ENCODE assay signal across 8 cellular contexts in the genomic region with DNA sequence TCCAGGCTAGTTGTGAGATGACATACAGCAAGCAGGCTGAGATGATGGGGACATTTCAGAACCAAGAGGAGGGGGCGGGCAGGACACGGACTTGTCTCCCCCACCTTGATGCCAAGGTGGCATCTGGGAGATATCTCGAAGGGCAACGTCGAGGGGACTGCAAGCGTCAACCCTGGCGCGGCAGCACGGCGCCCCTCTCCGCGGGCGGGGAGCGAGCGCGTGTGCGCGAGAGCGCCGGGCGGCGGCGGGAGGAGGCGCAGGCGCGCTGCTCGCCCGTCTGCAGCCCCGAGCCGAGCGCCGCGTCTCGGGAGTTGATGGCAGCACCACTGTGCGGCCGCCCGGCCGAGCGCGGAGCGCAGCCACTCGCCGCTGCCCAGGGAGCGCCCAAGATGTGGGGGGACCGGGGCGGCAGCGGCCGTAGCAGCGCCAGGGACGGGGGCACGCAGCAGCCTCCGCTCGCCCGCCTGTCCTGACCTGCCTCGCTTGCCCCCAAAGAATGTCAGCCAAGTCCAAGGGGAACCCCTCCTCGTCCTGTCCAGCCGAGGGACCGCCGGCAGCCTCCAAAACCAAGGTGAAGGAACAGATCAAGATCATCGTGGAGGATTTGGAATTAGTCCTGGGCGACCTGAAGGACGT. TPM values are rescaled to one million over a fixed set of nuclear protein-coding genes. Genes with fewer than 3 reads are reported as not detected.
DNase-seq lines count a peak whose midpoint lies in the region; ATAC-seq and TF ChIP-seq lines count a peak whose summit lies in the region.

Gene PRR16 (plus strand): TSS at position 310 of the 636 bp plus-strand sequence.

- BruUV-seq in HCT116 (replicated peaks; lab: Mats Ljungman, UMichigan): no TSS peak

- 0 out of 2 replicates have a peak within 1 kb of the TSS, but pooled peaks have one; percentile 8 for H3K9ac ChIP-seq in HCT116 (ENCODE audit: low read length)

- H3K27me3 ChIP-seq in HCT116 (ENCODE audit: insufficient read depth, low read length) (no peaks in the 10 kb centered on the region), MG63 (no peaks in the 10 kb centered on the region)

- no peaks in the 10 kb centered on the region for H3K9me3 ChIP-seq in HCT116 (ENCODE audit: control insufficient read depth in 1 of 2, insufficient read depth in 1 of 2, low read depth in 1 of 2, low read length in 2 of 2)
- no peaks in the 10 kb centered on the region for H3K9me3 ChIP-seq in MG63

- ATAC-seq in HCT116 (peak; percentile 98), omental fat pad (ENCODE audit: low FRiP score) (peak; percentile 50)
- peak; percentile 84 for ATAC-seq in activated naive CD8-positive, alpha-beta T cell treated with anti-CD3 and anti-CD28 coated beads, Interleukin-2, amount 10 ng/mL, durations not matched to agents 7 days and 5 days (ENCODE audit: low read depth)

- H3K27me3 Mint-ChIP-seq in activated naive CD8-positive, alpha-beta T cell treated with anti-CD3 and anti-CD28 coated beads, Interleukin-2, amount 10 ng/mL, durations not matched to agents 7 days and 5 days: peaks cover 52% of the 10 kb centered on the region

- no peak within 1 kb of the TSS for H3K27ac Mint-ChIP-seq in activated naive CD8-positive, alpha-beta T cell treated with anti-CD3 and anti-CD28 coated beads, Interleukin-2, amount 10 ng/mL, durations not matched to agents 7 days and 5 days

- no peak within 1 kb of the TSS for H3K27ac ChIP-seq in HCT116 (ENCODE audit: low read depth, low read length)

- H3K4me2 ChIP-seq in HCT116 (ENCODE audit: low read length): peak within 1 kb of the TSS; percentile 73

- peaks cover 0 to 4% of the 10 kb centered on the region in 2 experiments; a peak in 1 of 4 replicates for H3K4me1 ChIP-seq in HCT116 (ENCODE audit: control insufficient read depth in 1 of 2, insufficient read depth in 2 of 2, low read length in 2 of 2)

- intact Hi-C loops in HCT116 (cut with micrococcal nuclease) (loop anchor here (10.0 kb wide), 1 partner anchor 1481 kb away; no protein-coding TSS in a partner anchor), cardiac septum (cut with DNase I) (loop anchor here (2.0 to 10.0 kb wide), 3 partner anchors 341 to 517 kb away; no protein-coding TSS in a partner anchor)

- H3K4me1 Mint-ChIP-seq in activated naive CD8-positive, alpha-beta T cell treated with anti-CD3 and anti-CD28 coated beads, Interleukin-2, amount 10 ng/mL, durations not matched to agents 7 days and 5 days: peaks cover 2% of the 10 kb centered on the region

- peak; percentile 3 to 12 for DNase-seq in activated CD4-positive, alpha-beta T cell treated with anti-CD3 and anti-CD28 coated beads, Interleukin-2, amount 50 U/mL, for 48 hours
- DNase-seq in activated CD4-positive, alpha-beta T cell treated with anti-CD3 and anti-CD28 coated beads for 4 hours: no peak
- no peak for DNase-seq in HCT116 (ENCODE audit: low read depth, low spot score)
- DNase-seq in MG63: peak; percentile 80
- peak; percentile 50 for DNase-seq in activated naive CD8-positive, alpha-beta T cell treated with anti-CD3 and anti-CD28 coated beads, Interleukin-2, amount 10 ng/mL, durations not matched to agents 7 days and 5 days
- peak; percentile 77 for DNase-seq in cardiac septum (ENCODE audit: low spot score)
- DNase-seq in omental fat pad (ENCODE audit: low spot score): no peak
- no peak for DNase-seq in NCI-H1092 (lab: John Stamatoyannopoulos, UW)

- peak within 1 kb of the TSS; percentile 53 for H3K4me3 Mint-ChIP-seq in activated naive CD8-positive, alpha-beta T cell treated with anti-CD3 and anti-CD28 coated beads, Interleukin-2, amount 10 ng/mL, durations not matched to agents 7 days and 5 days

- H3K36me3 ChIP-seq in HCT116 (ENCODE audit: control insufficient read depth in 1 of 2, insufficient read depth in 2 of 2, low read length in 2 of 2): no peaks in the 10 kb centered on the region
- no peaks in the 10 kb centered on the region for H3K36me3 ChIP-seq in MG63

- H3K36me3 Mint-ChIP-seq in activated naive CD8-positive, alpha-beta T cell treated with anti-CD3 and anti-CD28 coated beads, Interleukin-2, amount 10 ng/mL, durations not matched to agents 7 days and 5 days: no peaks in the 10 kb centered on the region

- no peaks in the 10 kb centered on the region for H3K9me3 Mint-ChIP-seq in activated naive CD8-positive, alpha-beta T cell treated with anti-CD3 and anti-CD28 coated beads, Interleukin-2, amount 10 ng/mL, durations not matched to agents 7 days and 5 days

- POLR2A ChIA-PET in HCT116 (lab: Charles Lee): no interaction called here
- POLR2A ChIA-PET in activated naive CD8-positive, alpha-beta T cell treated with anti-CD3 and anti-CD28 coated beads, Interleukin-2, amount 10 ng/mL, durations not matched to agents 7 days and 5 days (lab: Charles Lee): no interaction called here

- H4K20me1 ChIP-seq in HCT116 (ENCODE audit: insufficient read depth): no peaks in the 10 kb centered on the region

- RAD21 ChIA-PET in HCT116 (lab: Charles Lee; ENCODE audit: low non-redundant PET in 1 of 2, low total read pairs in 2 of 2, uncharacterized antibody in 2 of 2, unreplicated experiment in 2 of 2): no interaction called here

- TF ChIP-seq CTCF in HCT116 (IDR thresholded peaks at IDR 0.05 in 2 of 3, conservative IDR thresholded peaks at IDR 0.05 in 1 of 3; ENCODE audit: borderline replicate concordance in 1 of 3, insufficient read depth in 1 of 3, low read depth in 2 of 3, low read length in 2 of 3) (no peak), omental fat pad (IDR thresholded peaks at IDR 0.05) (no peak)

- H3K79me2 ChIP-seq in HCT116 (ENCODE audit: insufficient read depth, low read length): no peaks in the 10 kb centered on the region

- no peaks in the 10 kb centered on the region for H3K9me2 ChIP-seq in HCT116 (ENCODE audit: insufficient read depth)

- H2AFZ ChIP-seq in HCT116 (ENCODE audit: low read depth, low read length, poor library complexity, severe bottlenecking): peak within 1 kb of the TSS; percentile 32

- CTCF ChIA-PET in HCT116 (lab: Charles Lee): no interaction called here

- no peak for TF ChIP-seq RAD21 in HCT116 (IDR thresholded peaks at IDR 0.05; ENCODE audit: low read depth)

- H3K4me3 ChIP-seq in HCT116 (replicated peaks in 1 of 2; ENCODE audit: low read depth in 1 of 2, low read length in 2 of 2): peak within 1 kb of the TSS; percentile 35 to 54
- H3K4me3 ChIP-seq in MG63: peak within 1 kb of the TSS; percentile 56

- no peak for TF ChIP-seq POLR2A in HCT116 (IDR thresholded peaks at IDR 0.05; ENCODE audit: borderline replicate concordance, extremely low read depth, insufficient read depth, insufficient read length)

TF ChIP-seq in HCT116, 20 proteins besides CTCF, POLR2A, EP300 and RAD21:
- TF ChIP-seq FOSL1 (IDR thresholded peaks at IDR 0.05; ENCODE audit: low read depth) (no peak), CBX3 (IDR thresholded peaks at IDR 0.05; ENCODE audit: low read depth) (no peak), EGR1 (IDR thresholded peaks at IDR 0.05; ENCODE audit: low read depth) (no peak), YY1 (IDR thresholded peaks at IDR 0.05; ENCODE audit: extremely low read depth, insufficient replicate concordance, low read depth, low read length) (no peak), MAX (IDR thresholded peaks at IDR 0.05) (peak; percentile 57), SP1 (IDR thresholded peaks at IDR 0.05; ENCODE audit: low read depth) (no peak), SRF (IDR thresholded peaks at IDR 0.05; ENCODE audit: low read depth) (no peak)

RNA-seq across cellular contexts. Expression of gene PRR16, which starts in this region (rescaled TPM):
- total RNA-seq in HCT116 (2021; ENCODE audit: unreplicated experiment) (0.42 TPM), cardiac septum (18.1 TPM), omental fat pad (1 to 10 TPM; 1.9 to 8.4 (median 2.7) TPM)
- polyA plus RNA-seq in HCT116 (2012): 0.14 and 0.21 TPM in 2 replicates
- total RNA-seq in MG63 (2014; rRNA removed; shearing (Covaris generic); ENCODE audit: low replicate concordance): 0.30 and 5.9 TPM in 2 replicates
- not detected for total RNA-seq in activated naive CD8-positive, alpha-beta T cell treated with anti-CD3 and anti-CD28 coated beads, Interleukin-2, amount 10 ng/mL, durations not matched to agents 7 days and 5 days

Comparison
In these comparisons a context has a peak if more than half of its experiments do, and no peak if none do; other contexts are left out.
1. DNase-seq: peak in activated CD4-positive, alpha-beta T cell treated with anti-CD3 and anti-CD28 coated beads, Interleukin-2, amount 50 U/mL, for 48 hours (2 of 2), MG63 (single experiment) and cardiac septum (single experiment); none in activated CD4-positive, alpha-beta T cell treated with anti-CD3 and anti-CD28 coated beads for 4 hours (0 of 2), HCT116 (single experiment), omental fat pad (single experiment) and NCI-H1092 (single experiment).
2. Peak in ATAC-seq, H3K4me3 ChIP-seq, H3K9ac ChIP-seq and H3K4me2 ChIP-seq in HCT116; RNA of the gene not detected or under 1 TPM.
3. Peak in DNase-seq and ATAC-seq in activated naive CD8-positive, alpha-beta T cell treated with anti-CD3 and anti-CD28 coated beads, Interleukin-2, amount 10 ng/mL, durations not matched to agents 7 days and 5 days; RNA of the gene not detected or under 1 TPM.
4. Peak in every context shown above with its lines, with median percentiles within 50 percentile points of each other: ATAC-seq.